In the genomic region with DNA sequence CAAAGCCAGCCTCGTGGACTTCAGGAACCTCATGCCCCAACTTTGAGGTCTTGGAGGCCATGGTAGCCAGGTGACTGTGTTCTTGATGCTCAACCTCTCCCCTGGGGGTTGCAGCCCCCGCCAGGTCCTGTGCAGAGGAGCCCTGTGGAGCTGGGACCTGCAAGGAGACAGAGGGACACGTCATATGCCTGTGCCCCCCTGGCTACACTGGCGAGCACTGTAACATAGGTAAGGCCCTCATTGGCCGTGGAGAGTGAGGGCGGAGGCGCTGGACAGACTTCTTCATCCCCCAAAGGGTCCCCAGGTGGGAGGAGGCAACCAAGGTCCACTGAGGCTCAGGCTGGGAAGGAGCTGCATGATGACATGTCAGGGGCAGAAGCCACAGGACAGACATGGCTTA, we compare ENCODE assay signal across 29 cellular contexts. TPM values are rescaled to one million over a fixed set of nuclear protein-coding genes. Genes with fewer than 3 reads are reported as not detected.
"Had no signal": no experiment of that assay in that cellular context is flagged by ENCODE, and none has a peak within 500 bp of the region (broad histone marks: within the 10 kb centered on the region; RNA-seq: fewer than 3 reads in every experiment).

No MANE protein-coding gene starts in this region.

- H3K27me3 ChIP-seq: neural progenitor cell, ovary, right lobe of liver, sigmoid colon, thyroid gland, tibial nerve, upper lobe of right lung, uterus had no signal

- FAIRE-seq: small intestine had no signal

- H3K4me1 ChIP-seq: neural progenitor cell, parathyroid adenoma, psoas muscle, right lobe of liver, sigmoid colon, stomach, thyroid gland, tibial nerve, upper lobe of right lung, uterus had no signal

- H3K9ac ChIP-seq: neural progenitor cell, parathyroid adenoma had no signal

- H3K36me3 ChIP-seq: neural progenitor cell, ovary, right lobe of liver, sigmoid colon, stomach, thyroid gland, tibial nerve, upper lobe of right lung, uterus had no signal

- H3K27me3 Mint-ChIP-seq: naive thymus-derived CD8-positive, alpha-beta T cell had no signal

- H3K27ac Mint-ChIP-seq: naive B cell; naive thymus-derived CD8-positive, alpha-beta T cell; neural progenitor cell; progenitor cell of endocrine pancreas; stimulated activated effector memory CD8-positive, alpha-beta T cell treated with anti-CD3 and anti-CD28 coated beads, Interleukin-12 subunit alpha, Interleukin-12 subunit beta, amount 100 ng/mL, for 72 hours; stimulated activated naive B cell treated with anti-CD40 and anti-IgM and Interleukin-4, amounts not matched to agents 10 μg/mL and 1 μg/mL and 100 μg/mL, for 72 hours; stimulated activated naive CD8-positive, alpha-beta T cell treated with anti-CD3 and anti-CD28 coated beads, Interleukin-15, Interleukin-2, amounts not matched to agents 100 ng/mL and 50 ng/mL, for 24 hours had no signal

- ATAC-seq: naive thymus-derived CD8-positive, alpha-beta T cell; psoas muscle; right cardiac atrium; right lobe of liver; stimulated activated effector memory CD8-positive, alpha-beta T cell treated with anti-CD3 and anti-CD28 coated beads, Interleukin-12 subunit alpha, Interleukin-12 subunit beta, amount 100 ng/mL, for 72 hours; stimulated activated naive B cell treated with anti-CD40 and anti-IgM and Interleukin-4, amounts not matched to agents 10 μg/mL and 1 μg/mL and 100 μg/mL, for 72 hours; upper lobe of right lung had no signal

- H3K79me2 ChIP-seq: parathyroid adenoma had no signal

- H3K27ac ChIP-seq: neural progenitor cell, ovary, parathyroid adenoma, psoas muscle, right lobe of liver, sigmoid colon, stomach, thoracic aorta, thyroid gland, tibial nerve, upper lobe of right lung, uterus had no signal

- H3K9me3 Mint-ChIP-seq: stimulated activated effector memory CD8-positive, alpha-beta T cell treated with anti-CD3 and anti-CD28 coated beads, Interleukin-12 subunit alpha, Interleukin-12 subunit beta, amount 100 ng/mL, for 72 hours; stimulated activated naive B cell treated with anti-CD40 and anti-IgM and Interleukin-4, amounts not matched to agents 10 μg/mL and 1 μg/mL and 100 μg/mL, for 72 hours; stimulated activated naive CD8-positive, alpha-beta T cell treated with anti-CD3 and anti-CD28 coated beads, Interleukin-15, Interleukin-2, amounts not matched to agents 100 ng/mL and 50 ng/mL, for 24 hours had no signal

- H3K4me1 Mint-ChIP-seq: naive B cell; naive thymus-derived CD8-positive, alpha-beta T cell; neural progenitor cell; stimulated activated effector memory CD8-positive, alpha-beta T cell treated with anti-CD3 and anti-CD28 coated beads, Interleukin-12 subunit alpha, Interleukin-12 subunit beta, amount 100 ng/mL, for 72 hours; stimulated activated naive B cell treated with anti-CD40 and anti-IgM and Interleukin-4, amounts not matched to agents 10 μg/mL and 1 μg/mL and 100 μg/mL, for 72 hours had no signal

- H2AFZ ChIP-seq: neural progenitor cell, parathyroid adenoma had no signal

- H3K4me3 Mint-ChIP-seq: naive B cell; naive thymus-derived CD8-positive, alpha-beta T cell; neural progenitor cell; stimulated activated effector memory CD8-positive, alpha-beta T cell treated with anti-CD3 and anti-CD28 coated beads, Interleukin-12 subunit alpha, Interleukin-12 subunit beta, amount 100 ng/mL, for 72 hours; stimulated activated naive B cell treated with anti-CD40 and anti-IgM and Interleukin-4, amounts not matched to agents 10 μg/mL and 1 μg/mL and 100 μg/mL, for 72 hours; stimulated activated naive CD8-positive, alpha-beta T cell treated with anti-CD3 and anti-CD28 coated beads, Interleukin-15, Interleukin-2, amounts not matched to agents 100 ng/mL and 50 ng/mL, for 24 hours had no signal

- H3K9me3 ChIP-seq: ovary, psoas muscle, right lobe of liver, sigmoid colon, stomach, thoracic aorta, thyroid gland, upper lobe of right lung, uterus had no signal

- H3K36me3 Mint-ChIP-seq: naive B cell; neural progenitor cell; stimulated activated effector memory CD8-positive, alpha-beta T cell treated with anti-CD3 and anti-CD28 coated beads, Interleukin-12 subunit alpha, Interleukin-12 subunit beta, amount 100 ng/mL, for 72 hours; stimulated activated naive B cell treated with anti-CD40 and anti-IgM and Interleukin-4, amounts not matched to agents 10 μg/mL and 1 μg/mL and 100 μg/mL, for 72 hours had no signal

- DNase-seq: naive B cell; occipital lobe; ovary; psoas muscle; right cardiac atrium; sigmoid colon; small intestine; stimulated activated CD4-positive, alpha-beta T cell treated with anti-CD3 and anti-CD28 coated beads, Interleukin-15, amount 100 ng/mL, for 24 hours; stimulated activated CD4-positive, alpha-beta T cell treated with anti-CD3 and anti-CD28 coated beads, Interleukin-2, amount 100 ng/mL, for 24 hours; stimulated activated CD4-positive, alpha-beta T cell treated with anti-CD3 and anti-CD28 coated beads, Interleukin-2, amount 100 ng/mL, for 48 hours; stimulated activated CD4-positive, alpha-beta T cell treated with anti-CD3 and anti-CD28 coated beads, Interleukin-4, amount 100 ng/mL, for 24 hours; stimulated activated naive B cell treated with anti-CD40 and anti-IgM and Interleukin-4, amounts not matched to agents 10 μg/mL and 1 μg/mL and 100 μg/mL, for 72 hours; stimulated activated naive CD4-positive, alpha-beta T cell treated with Interleukin-2 at 50 U/mL for 16 hours; stomach; thyroid gland; trophoblast cell; upper lobe of right lung; uterus had no signal

- H3K4me3 ChIP-seq: neural progenitor cell, ovary, psoas muscle, right lobe of liver, sigmoid colon, stomach, thoracic aorta, thyroid gland, tibial nerve, upper lobe of right lung, uterus had no signal

- H3K4me2 ChIP-seq: neural progenitor cell had no signal

RNA-seq across cellular contexts. Expression of gene HAPLN3, which starts 35.1 kb away (rescaled TPM):
- polyA plus RNA-seq: neural cell had no signal

RNA-seq across cellular contexts. Expression of gene ACAN, which starts 57.0 kb away (rescaled TPM):
- total RNA-seq: naive thymus-derived CD8-positive, alpha-beta T cell; subcutaneous adipose tissue had no signal
- polyA plus RNA-seq: neural cell had no signal
